In the genomic region with DNA sequence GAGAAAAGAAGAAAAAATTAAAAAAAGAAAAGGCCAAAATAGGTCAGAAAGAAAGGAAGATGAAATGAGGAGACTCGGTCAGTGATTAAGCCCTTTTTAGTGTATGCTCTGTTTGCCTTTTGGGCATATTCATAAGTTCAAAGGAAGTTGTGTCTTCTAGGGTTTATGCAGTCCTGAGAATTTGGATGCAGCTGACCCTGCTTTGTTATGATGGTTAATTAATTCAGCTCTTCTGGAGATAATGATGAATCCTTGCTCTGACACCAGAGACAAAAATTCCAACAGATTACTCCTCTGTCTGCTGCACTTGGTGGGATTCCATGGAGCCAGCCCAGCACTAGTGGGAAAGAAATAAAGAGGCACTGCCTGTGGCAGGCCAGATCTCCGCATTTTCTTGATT, we compare ENCODE assay signal across 1 cellular context.
TF ChIP-seq lines count a peak whose summit lies in the region.

No MANE protein-coding gene starts in this region.

TF ChIP-seq in GM23338, 12 proteins besides CTCF, POLR2A, EP300 and RAD21:
- no peak for TF ChIP-seq ZNF331 (CRISPR knock-in tag; IDR thresholded peaks at IDR 0.05; ENCODE audit: low read depth)
- no peak for TF ChIP-seq REST (IDR thresholded peaks at IDR 0.05; ENCODE audit: unreplicated experiment)
- TF ChIP-seq STAT1 (IDR thresholded peaks at IDR 0.05; ENCODE audit: unreplicated experiment), result no peak
- TF ChIP-seq CREB1 (CRISPR knock-in tag; IDR thresholded peaks at IDR 0.05; ENCODE audit: low read depth), result no peak
- no peak for TF ChIP-seq ZNF462 (CRISPR knock-in tag; IDR thresholded peaks at IDR 0.05)
- TF ChIP-seq ZNF114 (CRISPR knock-in tag; IDR thresholded peaks at IDR 0.05), result no peak
- no peak for TF ChIP-seq POLR2AphosphoS5 (IDR thresholded peaks at IDR 0.05; ENCODE audit: low read depth)
TF ChIP-seq in GM23338: peak in this region for 0.
